19 cellular contexts compared by ENCODE assay signal in genomic region chr3:98012974-98013373, GRCh38. TPM values are rescaled to one million over a fixed set of nuclear protein-coding genes. Genes with fewer than 3 reads are reported as not detected.
DNase-seq lines count a peak whose midpoint lies in the region; ATAC-seq and TF ChIP-seq lines count a peak whose summit lies in the region.
"Had no signal": no experiment of that assay in that cellular context is flagged by ENCODE, and none has a peak within 500 bp of the region (broad histone marks: within the 10 kb centered on the region; RNA-seq: fewer than 3 reads in every experiment).

No MANE protein-coding gene starts in this region.

- no peak overlapping the region for H2BK15ac ChIP-seq in mesenchymal stem cell (ENCODE audit: low read depth, poor library complexity, severe bottlenecking)

- H3K9me3 ChIP-seq in mesenchymal stem cell (ENCODE audit: control insufficient read depth, low read length): no peaks in the 10 kb centered on the region
- H3K9me3 ChIP-seq: ascending aorta, lower lobe of right lung had no signal

- no peak overlapping the region for H3K4ac ChIP-seq in mesenchymal stem cell (ENCODE audit: low read depth in 1 of 2, low read length in 2 of 2)

- intact Hi-C loops in head of caudate nucleus (cut with DNase I): no loop called here

- no peak overlapping the region for H3K27ac ChIP-seq in mesenchymal stem cell (ENCODE audit: low read length, poor library complexity, severe bottlenecking)
- H3K27ac ChIP-seq: ascending aorta, coronary artery, lower lobe of right lung had no signal

- H3K9ac ChIP-seq in mesenchymal stem cell (ENCODE audit: low read length): peak overlapping the region; percentile 10

- no peaks in the 10 kb centered on the region for H3K36me3 Mint-ChIP-seq in glutamatergic neuron (ENCODE audit: unreplicated experiment)

- no peaks in the 10 kb centered on the region for H3K27me3 Mint-ChIP-seq in glutamatergic neuron (ENCODE audit: unreplicated experiment)
- H3K27me3 Mint-ChIP-seq: progenitor cell of endocrine pancreas had no signal

- H2AK5ac ChIP-seq in mesenchymal stem cell (ENCODE audit: low read length, severe bottlenecking): no peak overlapping the region

- H3K36me3 ChIP-seq in mesenchymal stem cell (ENCODE audit: control insufficient read depth in 1 of 2, insufficient read depth in 2 of 2, low read depth in 1 of 2, low read length in 2 of 2): no peaks in the 10 kb centered on the region
- H3K36me3 ChIP-seq: ascending aorta, lower lobe of right lung had no signal

- H3K4me1 Mint-ChIP-seq in glutamatergic neuron (ENCODE audit: low read depth, unreplicated experiment): no peaks in the 10 kb centered on the region

- H3K4me3 Mint-ChIP-seq in glutamatergic neuron (ENCODE audit: unreplicated experiment): no peak overlapping the region
- H3K4me3 Mint-ChIP-seq: naive thymus-derived CD8-positive, alpha-beta T cell; stimulated activated naive CD8-positive, alpha-beta T cell treated with anti-CD3 and anti-CD28 coated beads, Interleukin-15, Interleukin-2, amounts not matched to agents 100 ng/mL and 50 ng/mL, for 24 hours had no signal

- no peak overlapping the region for H2BK5ac ChIP-seq in mesenchymal stem cell (ENCODE audit: low read depth, low read length, poor library complexity, severe bottlenecking)

- H3K4me3 ChIP-seq in mesenchymal stem cell (ENCODE audit: insufficient read depth in 1 of 2, low read depth in 1 of 2, low read length in 2 of 2): no peak overlapping the region
- H3K4me3 ChIP-seq: ascending aorta, coronary artery, lower lobe of right lung had no signal

- no peaks in the 10 kb centered on the region for H3K9me3 Mint-ChIP-seq in glutamatergic neuron (ENCODE audit: unreplicated experiment)
- H3K9me3 Mint-ChIP-seq: stimulated activated naive CD8-positive, alpha-beta T cell treated with anti-CD3 and anti-CD28 coated beads, Interleukin-15, Interleukin-2, amounts not matched to agents 100 ng/mL and 50 ng/mL, for 24 hours had no signal

- no peaks in the 10 kb centered on the region for H3K4me1 ChIP-seq in mesenchymal stem cell (ENCODE audit: control insufficient read depth, insufficient read depth, low read depth, low read length)
- H3K4me1 ChIP-seq: ascending aorta had no signal

- H2BK12ac ChIP-seq in mesenchymal stem cell (ENCODE audit: low read length in 2 of 2): no peak overlapping the region

- H4K91ac ChIP-seq in mesenchymal stem cell (ENCODE audit: low read length): no peak overlapping the region

- no peaks in the 10 kb centered on the region for H3K27me3 ChIP-seq in mesenchymal stem cell (ENCODE audit: control insufficient read depth in 1 of 2, insufficient read depth in 1 of 2, low read length in 2 of 2)
- H3K27me3 ChIP-seq: ascending aorta had no signal

- no peaks in the 10 kb centered on the region for H3K79me1 ChIP-seq in mesenchymal stem cell (replicated peaks; ENCODE audit: low read length, poor library complexity, severe bottlenecking)

- no peak overlapping the region for H3K27ac Mint-ChIP-seq in glutamatergic neuron (ENCODE audit: unreplicated experiment)
- H3K27ac Mint-ChIP-seq: naive thymus-derived CD8-positive, alpha-beta T cell; progenitor cell of endocrine pancreas; stimulated activated naive CD8-positive, alpha-beta T cell treated with anti-CD3 and anti-CD28 coated beads, Interleukin-15, Interleukin-2, amounts not matched to agents 100 ng/mL and 50 ng/mL, for 24 hours had no signal

- ATAC-seq in GM21526 (IDR thresholded peaks at IDR 0.05; ENCODE audit: low FRiP score, unreplicated experiment): no peak
- ATAC-seq: naive thymus-derived CD8-positive, alpha-beta T cell had no signal

- 38% methylated on average over 1 of the region's 2 CpGs for WGBS in mesenchymal stem cell

- TF ChIP-seq CTCF in glutamatergic neuron (IDR thresholded peaks at IDR 0.05; ENCODE audit: partially characterized antibody, unreplicated experiment): no peak

- H3K18ac ChIP-seq in mesenchymal stem cell (ENCODE audit: low read depth in 1 of 2, low read length in 2 of 2): no peak overlapping the region

- DNase-seq in AG08396 (ENCODE audit: low spot score) (peak; percentile 11), M059J (ENCODE audit: low read depth) (peak; percentile 54), fibroblast of the conjunctiva (ENCODE audit: low read depth) (peak; percentile 43), mesenchymal stem cell (peak; percentile 82), head of caudate nucleus (no peak), activated T-cell treated with anti-CD3 and anti-CD28 coated beads for 4 hours (no peak), glutamatergic neuron (no peak)
- DNase-seq: activated CD4-positive, CD25-positive, alpha-beta regulatory T cell; H7; lower lobe of right lung; naive thymus-derived CD8-positive, alpha-beta T cell; NCI-H1694 had no signal

- no peak overlapping the region for H3K14ac ChIP-seq in mesenchymal stem cell (ENCODE audit: low read length in 2 of 2)

- no peak overlapping the region for H3K4me2 ChIP-seq in mesenchymal stem cell (ENCODE audit: low read length, poor library complexity, severe bottlenecking)

- H4K8ac ChIP-seq in mesenchymal stem cell (ENCODE audit: low read length): no peak overlapping the region

- H3K23ac ChIP-seq in mesenchymal stem cell (ENCODE audit: low read length in 2 of 2): no peak overlapping the region

- no peak overlapping the region for H2BK120ac ChIP-seq in mesenchymal stem cell (ENCODE audit: low read depth, low read length)

- no peak overlapping the region for H2AFZ ChIP-seq in mesenchymal stem cell (ENCODE audit: low read depth, low read length)

RNA-seq across cellular contexts. Expression of gene GABRR3, which starts 22.1 kb away (rescaled TPM):
- not detected in 2 replicates for total RNA-seq in M059J (2014; rRNA removed; shearing (Covaris generic))
- polyA plus RNA-seq in mesenchymal stem cell (2013, experiment 1 of 2): 0.01 TPM
- 0.03 TPM for polyA plus RNA-seq in mesenchymal stem cell (2013, experiment 2 of 2)
- not detected for total RNA-seq in glutamatergic neuron (ENCODE audit: unreplicated experiment)
- total RNA-seq: ascending aorta; epithelial cell of proximal tubule; H7; lower lobe of right lung; naive thymus-derived CD8-positive, alpha-beta T cell; progenitor cell of endocrine pancreas had no signal
- polyA plus RNA-seq: AG04450; naive thymus-derived CD8-positive, alpha-beta T cell had no signal

RNA-seq across cellular contexts. Expression of gene RIOX2, which starts 40.7 kb away (rescaled TPM):
- 22.0 and 23.8 TPM in 2 replicates for total RNA-seq in M059J (2014; rRNA removed; shearing (Covaris generic))
- polyA plus RNA-seq in mesenchymal stem cell (2013, experiment 1 of 2): 24.3 TPM
- 23.7 TPM for polyA plus RNA-seq in mesenchymal stem cell (2013, experiment 2 of 2)
- 12.3 TPM for total RNA-seq in glutamatergic neuron (ENCODE audit: unreplicated experiment)

Comparison
In these comparisons a context has a peak if more than half of its experiments do, and no peak if none do; other contexts are left out.
1. DNase-seq: peak in AG08396 (single experiment), M059J (single experiment), fibroblast of the conjunctiva (single experiment) and mesenchymal stem cell (single experiment); none in head of caudate nucleus (0 of 42), activated T-cell treated with anti-CD3 and anti-CD28 coated beads for 4 hours (single experiment) and glutamatergic neuron (single experiment).